In the genomic region with DNA sequence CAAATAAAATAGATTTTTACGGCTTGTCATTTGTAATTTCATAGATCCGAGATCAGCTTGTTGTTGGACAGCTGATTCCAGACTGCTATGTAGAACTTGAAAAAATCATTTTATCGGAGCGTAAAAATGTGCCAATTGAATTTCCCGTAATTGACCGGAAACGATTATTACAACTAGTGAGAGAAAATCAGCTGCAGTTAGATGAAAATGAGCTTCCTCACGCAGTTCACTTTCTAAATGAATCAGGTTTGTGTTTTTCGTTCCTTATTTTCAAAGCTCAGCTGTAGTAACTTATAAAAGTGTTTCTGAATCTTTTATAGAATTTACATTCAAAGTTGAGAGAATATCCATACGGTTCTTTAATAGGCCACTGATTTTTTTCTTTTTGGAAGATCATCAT, we compare ENCODE assay signal across 12 cellular contexts.
DNase-seq lines count a peak whose midpoint lies in the region; ATAC-seq and TF ChIP-seq lines count a peak whose summit lies in the region.
"Had no signal": no experiment of that assay in that cellular context is flagged by ENCODE, and none has a peak within 500 bp of the region (broad histone marks: within the 10 kb centered on the region; RNA-seq: fewer than 3 reads in every experiment).

No MANE protein-coding gene starts in this region.

- H3K4me3 Mint-ChIP-seq in Caco-2 (ENCODE audit: unreplicated experiment) = no peak overlapping the region
- H3K4me3 Mint-ChIP-seq in activated naive CD8-positive, alpha-beta T cell treated with anti-CD3 and anti-CD28 coated beads for 36 hours = no peak overlapping the region
- H3K4me3 Mint-ChIP-seq: activated T-cell treated with anti-CD3 and anti-CD28 coated beads, Interleukin-2, amount 50 U/mL, for 4 hours had no signal

- intact Hi-C loops in Caco-2 (cut with micrococcal nuclease; ENCODE audit: unreplicated experiment) = loop anchor here (1.0 kb wide), 1 partner anchor 303 kb away; no protein-coding TSS in a partner anchor
- intact Hi-C loops in body of pancreas (cut with DNase I) = loop anchor here (10.0 kb wide), 1 partner anchor 159 kb away; no protein-coding TSS in a partner anchor

- H3K36me3 ChIP-seq in Caco-2 (ENCODE audit: control insufficient read depth, insufficient read depth, low read length) = no peaks in the 10 kb centered on the region
- no peaks in the 10 kb centered on the region for H3K36me3 ChIP-seq in body of pancreas (replicated peaks in 1 of 2; ENCODE audit: insufficient read depth in 1 of 2, low read depth in 2 of 2)

- whole genome bisulfite sequencing in body of pancreas, 2 donors = 83 to 93% methylated on average over 10 of the region's 10 CpGs

- H3K36me3 Mint-ChIP-seq in Caco-2 (ENCODE audit: insufficient read depth, unreplicated experiment) = no peaks in the 10 kb centered on the region
- no peaks in the 10 kb centered on the region for H3K36me3 Mint-ChIP-seq in activated naive CD8-positive, alpha-beta T cell treated with anti-CD3 and anti-CD28 coated beads for 36 hours

- H3K4me1 Mint-ChIP-seq in Caco-2 (ENCODE audit: low read depth, unreplicated experiment) = no peaks in the 10 kb centered on the region
- no peaks in the 10 kb centered on the region for H3K4me1 Mint-ChIP-seq in activated naive CD8-positive, alpha-beta T cell treated with anti-CD3 and anti-CD28 coated beads for 36 hours

- TF ChIP-seq POLR2A in body of pancreas (IDR thresholded peaks at IDR 0.05) = no peak

- H3K9me3 ChIP-seq in Caco-2 = no peaks in the 10 kb centered on the region
- H3K9me3 ChIP-seq in body of pancreas = no peaks in the 10 kb centered on the region

- H3K4me3 ChIP-seq in Caco-2 (ENCODE audit: low read depth, low read length) (no peak overlapping the region), body of pancreas (no peak overlapping the region)
- H3K4me3 ChIP-seq: PC-9, skin epidermis had no signal

- H3K27ac Mint-ChIP-seq in Caco-2 (ENCODE audit: unreplicated experiment) = no peak overlapping the region
- H3K27ac Mint-ChIP-seq in activated naive CD8-positive, alpha-beta T cell treated with anti-CD3 and anti-CD28 coated beads for 36 hours = no peak overlapping the region

- H3K27ac ChIP-seq in body of pancreas = no peak overlapping the region
- H3K27ac ChIP-seq: PC-9, skin epidermis had no signal

- ATAC-seq in GM18861 (IDR thresholded peaks at IDR 0.05; ENCODE audit: unreplicated experiment) (peak; percentile 78), GM21737 (IDR thresholded peaks at IDR 0.05; ENCODE audit: unreplicated experiment) (peak; percentile 54), HG03280 (IDR thresholded peaks at IDR 0.05; ENCODE audit: unreplicated experiment) (peak; percentile 60), body of pancreas (no peak)
- ATAC-seq: activated T-cell treated with anti-CD3 and anti-CD28 coated beads, Interleukin-2, amount 50 U/mL, for 4 hours had no signal

- H3K4me1 ChIP-seq in Caco-2 (no peaks in the 10 kb centered on the region), body of pancreas (no peaks in the 10 kb centered on the region)

- H3K27me3 ChIP-seq in Caco-2 (replicated peaks; ENCODE audit: control insufficient read depth, insufficient read depth, low read length) = no peaks in the 10 kb centered on the region
- H3K27me3 ChIP-seq in body of pancreas = no peaks in the 10 kb centered on the region

- TF ChIP-seq CTCF in Caco-2 (IDR thresholded peaks at IDR 0.05; ENCODE audit: insufficient read depth in 1 of 2, low read depth in 1 of 2, low read length in 1 of 2, severe bottlenecking in 1 of 2, unreplicated experiment in 1 of 2) (no peak), body of pancreas (IDR thresholded peaks at IDR 0.05) (no peak)

- H3K27me3 Mint-ChIP-seq in Caco-2 (ENCODE audit: insufficient read depth, unreplicated experiment) = peaks cover 5% of the 10 kb centered on the region
- no peaks in the 10 kb centered on the region for H3K27me3 Mint-ChIP-seq in activated naive CD8-positive, alpha-beta T cell treated with anti-CD3 and anti-CD28 coated beads for 36 hours

- POLR2A ChIA-PET in Caco-2 (lab: Charles Lee) = no interaction called here

- BruUV-seq in Caco-2 (replicated peaks; lab: Mats Ljungman, UMichigan) = no TSS peak

- DNase-seq in medulla oblongata (ENCODE audit: extremely low spot score) (peak; percentile 22), Caco-2 (no peak), body of pancreas (no peak)
- no peak for DNase-seq in activated CD8-positive, alpha-beta memory T cell treated with anti-CD3 and anti-CD28 coated beads, Interleukin-2, amount 50 U/mL, for 48 hours
- no peak for DNase-seq in activated naive CD8-positive, alpha-beta T cell treated with anti-CD3 and anti-CD28 coated beads for 36 hours
- DNase-seq: activated T-cell treated with anti-CD3 and anti-CD28 coated beads, Interleukin-2, amount 50 U/mL, for 4 hours; NCI-H1694; PC-9 had no signal

- CTCF ChIA-PET in Caco-2 (lab: Charles Lee) = interaction anchor here (1.2 kb wide), 1 partner anchor 303 kb away, joined by 3 read pairs; no protein-coding TSS in a partner anchor

- H3K9me3 Mint-ChIP-seq in Caco-2 (ENCODE audit: unreplicated experiment) = no peaks in the 10 kb centered on the region
- no peaks in the 10 kb centered on the region for H3K9me3 Mint-ChIP-seq in activated naive CD8-positive, alpha-beta T cell treated with anti-CD3 and anti-CD28 coated beads for 36 hours
- H3K9me3 Mint-ChIP-seq: activated T-cell treated with anti-CD3 and anti-CD28 coated beads, Interleukin-2, amount 50 U/mL, for 4 hours had no signal
